Comparison of ENCODE assay signal across 9 cellular contexts in the genomic region with DNA sequence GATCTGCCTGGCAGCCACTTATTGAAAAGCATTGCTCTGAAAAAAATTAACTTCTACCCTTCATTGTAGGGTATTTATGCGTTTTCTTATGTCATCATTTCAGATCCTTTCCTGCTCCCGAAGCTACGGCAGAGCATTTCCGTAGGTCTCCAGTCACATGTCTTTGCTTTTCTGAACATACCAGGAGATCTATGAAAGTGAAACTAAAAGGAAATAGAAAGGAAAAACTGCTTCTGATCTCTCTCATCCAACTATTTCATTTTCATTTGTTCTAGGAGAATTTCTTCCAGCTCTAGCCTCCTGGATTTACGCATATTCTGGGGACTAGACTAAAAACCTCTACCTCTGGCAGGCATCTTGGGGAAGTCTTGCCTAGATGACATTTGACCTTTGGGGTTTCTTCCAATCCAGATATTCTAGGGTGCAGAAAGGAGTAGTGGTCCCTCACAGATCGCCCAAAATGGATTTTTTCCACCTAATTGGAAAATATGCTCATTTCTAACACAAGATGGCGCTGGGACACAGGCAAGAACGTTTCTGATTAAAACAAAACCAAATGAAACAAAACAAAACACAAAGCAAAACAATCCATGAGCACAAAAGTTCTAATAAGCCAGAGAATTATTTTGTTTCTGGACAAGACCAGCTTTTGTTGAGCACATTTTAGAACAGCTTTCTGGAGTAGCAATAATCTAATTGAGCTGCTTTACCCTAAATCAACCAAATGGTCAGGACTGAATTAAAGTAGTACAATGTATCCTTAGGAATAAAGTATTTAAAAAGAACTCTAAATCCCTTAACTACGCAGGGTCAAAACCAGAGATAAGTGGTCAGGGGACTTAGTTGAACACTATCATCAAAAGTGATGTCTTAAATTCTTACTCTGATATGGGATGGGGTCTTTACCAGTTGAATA. TPM values are rescaled to one million over a fixed set of nuclear protein-coding genes. Genes with fewer than 3 reads are reported as not detected.
DNase-seq lines count a peak whose midpoint lies in the region; ATAC-seq and TF ChIP-seq lines count a peak whose summit lies in the region.
"Had no signal": no experiment of that assay in that cellular context is flagged by ENCODE, and none has a peak within 500 bp of the region (broad histone marks: within the 10 kb centered on the region; RNA-seq: fewer than 3 reads in every experiment).

No MANE protein-coding gene starts in this region.

- DNase-seq in activated T-cell treated with anti-CD3 and anti-CD28 coated beads for 1 hour (ENCODE audit: low read depth), result peak; percentile 23
- no peak for DNase-seq in activated T-cell treated with anti-CD3 and anti-CD28 coated beads, Interleukin-2, amount 50 U/mL, for 48 hours
- peak; percentile 37 for DNase-seq in M059J (ENCODE audit: low read depth)
- DNase-seq in activated CD4-positive, alpha-beta T cell treated with anti-CD3 and anti-CD28 coated beads for 4 hours, result peak; percentile 47
- peak; percentile 63 for DNase-seq in fibroblast of mammary gland (ENCODE audit: low read depth)
- no peak for DNase-seq in neural crest cell (ENCODE audit: low read depth, low spot score)

- no peak overlapping the region for H3K4me3 Mint-ChIP-seq in neural crest cell
- H3K4me3 Mint-ChIP-seq: memory B cell had no signal

- H3K9me3 Mint-ChIP-seq in neural crest cell, result no peaks in the 10 kb centered on the region
- H3K9me3 Mint-ChIP-seq: memory B cell had no signal

- H3K27me3 Mint-ChIP-seq in neural crest cell (ENCODE audit: low read depth), result no peaks in the 10 kb centered on the region

- peak; percentile 81 for TF ChIP-seq CTCF in fibroblast of mammary gland (conservative IDR thresholded peaks at IDR 0.05; ENCODE audit: control insufficient read depth, insufficient read depth, low read depth, low read length)
- peak; percentile 99 for TF ChIP-seq CTCF in neural crest cell (conservative IDR thresholded peaks at IDR 0.05)

- ATAC-seq in HG02884 (IDR thresholded peaks at IDR 0.05; ENCODE audit: unreplicated experiment) (no peak), HG03460 (IDR thresholded peaks at IDR 0.05; ENCODE audit: unreplicated experiment) (no peak)

- H3K36me3 Mint-ChIP-seq in neural crest cell (ENCODE audit: low read depth), result no peaks in the 10 kb centered on the region
- H3K36me3 Mint-ChIP-seq: memory B cell had no signal

- peaks cover 12% of the 10 kb centered on the region for H3K4me1 Mint-ChIP-seq in neural crest cell

- no peak overlapping the region for H3K27ac Mint-ChIP-seq in neural crest cell (ENCODE audit: unreplicated experiment)
- H3K27ac Mint-ChIP-seq: memory B cell had no signal

- H3K4me3 ChIP-seq in fibroblast of mammary gland (ENCODE audit: control insufficient read depth, low read depth, low read length), result peak overlapping the region; percentile 52

RNA-seq across cellular contexts. Expression of a gene that starts 12.2 kb away (rescaled TPM):
- total RNA-seq in M059J (2014; rRNA removed; shearing (Covaris generic)), result 3.1 and 3.7 TPM in 2 replicates
- total RNA-seq in neural crest cell, result 17.3 and 18.5 TPM in 2 replicates

Comparison
In these comparisons a context has a peak if more than half of its experiments do, and no peak if none do; other contexts are left out.
1. DNase-seq: peak in activated T-cell treated with anti-CD3 and anti-CD28 coated beads for 1 hour (single experiment), M059J (single experiment), activated CD4-positive, alpha-beta T cell treated with anti-CD3 and anti-CD28 coated beads for 4 hours (2 of 2) and fibroblast of mammary gland (single experiment); none in activated T-cell treated with anti-CD3 and anti-CD28 coated beads, Interleukin-2, amount 50 U/mL, for 48 hours (0 of 2) and neural crest cell (single experiment).